Comparison of ENCODE assay signal across 9 cellular contexts in genomic region chr16:8660841-8661301, GRCh38. TPM values are rescaled to one million over a fixed set of nuclear protein-coding genes. Genes with fewer than 3 reads are reported as not detected.
DNase-seq lines count a peak whose midpoint lies in the region; ATAC-seq, FAIRE-seq and TF ChIP-seq lines count a peak whose summit lies in the region.
"Had no signal": no experiment of that assay in that cellular context is flagged by ENCODE, and none has a peak within 500 bp of the region (broad histone marks: within the 10 kb centered on the region; RNA-seq: fewer than 3 reads in every experiment).

No MANE protein-coding gene starts in this region.

- H3K27ac ChIP-seq in liver (ENCODE audit: low read depth in 1 of 2, low read length in 2 of 2): no peak overlapping the region
- H3K27ac ChIP-seq: skin epidermis had no signal

- H3K36me3 ChIP-seq in liver (ENCODE audit: control insufficient read depth in 4 of 4, insufficient read depth in 3 of 4, low read depth in 1 of 4, low read length in 3 of 4): peaks cover 0 to 7% (median 2%) of the 10 kb centered on the region in 4 donors

- DNase-seq in CD1c-positive myeloid dendritic cell (ENCODE audit: extremely low spot score) (peak; percentile 30), H54 (ENCODE audit: insufficient read length, low spot score) (peak; percentile 53), NCI-H2171 treated with DMSO at 0.1 percent for 48 hours (lab: John Stamatoyannopoulos, UW) (peak; percentile 73), dermis blood vessel endothelial cell (peak; percentile 79)
- DNase-seq in activated CD4-positive, alpha-beta T cell treated with anti-CD3 and anti-CD28 coated beads for 4 hours: peak; percentile 40 to 47
- DNase-seq in stimulated activated CD8-positive, alpha-beta memory T cell treated with anti-CD3 and anti-CD28 coated beads, Interleukin-4, amount 100 ng/mL, for 48 hours: peak; percentile 72

- peak; percentile 75 for TF ChIP-seq CTCF in liver (IDR thresholded peaks at IDR 0.05; ENCODE audit: low read depth, low read length, missing input control)

- no peak for FAIRE-seq in H54 (lab: Jason Lieb, UNC)

- no peak for TF ChIP-seq POLR2A in H54 (IDR thresholded peaks at IDR 0.05; ENCODE audit: low read depth, low read length)

- no peaks in the 10 kb centered on the region for H3K4me1 ChIP-seq in liver (ENCODE audit: control insufficient read depth in 4 of 4, insufficient read depth in 4 of 4, low read length in 3 of 4)

- no peaks in the 10 kb centered on the region for H3K27me3 ChIP-seq in liver (ENCODE audit: control insufficient read depth in 4 of 4, insufficient read depth in 4 of 4, low read length in 3 of 4)

- no peak overlapping the region for H3K9ac ChIP-seq in liver (ENCODE audit: low read depth in 1 of 2, low read length in 2 of 2)

- H3K9me3 ChIP-seq in liver (ENCODE audit: control insufficient read depth in 4 of 4, low read length in 3 of 4): no peaks in the 10 kb centered on the region

- WGBS in liver: 25% methylated on average over 13 of the region's 13 CpGs

- H3K4me3 ChIP-seq in liver (ENCODE audit: low read depth in 1 of 3, low read length in 3 of 3): no peak overlapping the region
- H3K4me3 ChIP-seq: skin epidermis had no signal

- peak; percentile 82 to 95 for TF ChIP-seq RAD21 in liver (IDR thresholded peaks at IDR 0.05)

- no peak for ATAC-seq in HG03460 (IDR thresholded peaks at IDR 0.05; ENCODE audit: unreplicated experiment)

TF ChIP-seq in liver, 16 proteins besides CTCF, POLR2A, EP300 and RAD21:
- TF ChIP-seq RXRA (IDR thresholded peaks at IDR 0.05) (no peak), SP1 (IDR thresholded peaks at IDR 0.05) (no peak), YY1 (IDR thresholded peaks at IDR 0.05) (no peak), TAF1 (conservative IDR thresholded peaks at IDR 0.05) (no peak), NR2F2 (IDR thresholded peaks at IDR 0.05) (no peak), FOXA1 (IDR thresholded peaks at IDR 0.05) (no peak), FOXA2 (IDR thresholded peaks at IDR 0.05) (no peak), REST (IDR thresholded peaks at IDR 0.05) (no peak), HNF4G (IDR thresholded peaks at IDR 0.05) (no peak), ATF3 (IDR thresholded peaks at IDR 0.05) (no peak), ZBTB33 (IDR thresholded peaks at IDR 0.05) (no peak), JUND (IDR thresholded peaks at IDR 0.05) (no peak), HNF4A (conservative IDR thresholded peaks at IDR 0.05) (no peak), GABPA (IDR thresholded peaks at IDR 0.05 in 1 of 2, conservative IDR thresholded peaks at IDR 0.05 in 1 of 2) (no peak), EGR1 (IDR thresholded peaks at IDR 0.05; ENCODE audit: low read depth in 2 of 2) (no peak)
- TF ChIP-seq, protein P1, sequence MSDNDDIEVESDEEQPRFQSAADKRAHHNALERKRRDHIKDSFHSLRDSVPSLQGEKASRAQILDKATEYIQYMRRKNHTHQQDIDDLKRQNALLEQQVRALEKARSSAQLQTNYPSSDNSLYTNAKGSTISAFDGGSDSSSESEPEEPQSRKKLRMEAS (IDR thresholded peaks at IDR 0.05): no peak

RNA-seq across cellular contexts. Expression of gene ABAT, which starts 13.5 kb away (rescaled TPM):
- total RNA-seq in dermis blood vessel endothelial cell (1.4 and 3.7 TPM in 2 replicates), liver (100 to 1,000 TPM in 1 of 2 donors, 10 to 100 TPM in 1; 52.4 to 201 TPM)
- 100 to 1,000 TPM in 1 of 2 donors, 10 to 100 TPM in 1; 81.6 to 205 TPM for polyA plus RNA-seq in liver

RNA-seq across cellular contexts. Expression of gene METTL22, which starts 39.4 kb away (rescaled TPM):
- total RNA-seq in dermis blood vessel endothelial cell (22.4 and 27.1 TPM in 2 replicates), liver (10 to 100 TPM; 13.6 to 17.9 TPM)
- polyA plus RNA-seq in liver: 10 to 100 TPM in 1 of 2 donors, 1 to 10 TPM in 1; 6.5 to 15.2 TPM

Comparison
In these comparisons a context has a peak if more than half of its experiments do, and no peak if none do; other contexts are left out.
1. RNA of gene ABAT, which starts 13.5 kb away (total RNA-seq): 52.4 to 201 TPM in liver; 1.4 to 3.7 TPM in dermis blood vessel endothelial cell; every median in the first group is over 10 times any median in the second.
2. Peak in every context shown above with its lines, with median percentiles within 50 percentile points of each other: DNase-seq.